ENCODE assay signal across 1 cellular context in genomic region chr4:176001171-176002006, GRCh38.
TF ChIP-seq lines count a peak whose summit lies in the region.

No MANE protein-coding gene starts in this region.

TF ChIP-seq in WTC11, 78 proteins besides CTCF, POLR2A, EP300 and RAD21 (continued from another document):
- no peak; the same call in 1 of the 2 replicates for TF ChIP-seq AFF4 (CRISPR knock-in tag; IDR thresholded peaks at IDR 0.05; ENCODE audit: borderline replicate concordance)
- TF ChIP-seq ERG (CRISPR knock-in tag; IDR thresholded peaks at IDR 0.05) = no peak
- no peak for TF ChIP-seq TP53 (CRISPR knock-in tag; IDR thresholded peaks at IDR 0.05)
- 0 out of 2 replicates have a peak, but pooled peaks have one; percentile 16 for TF ChIP-seq ZBTB43 (CRISPR knock-in tag; IDR thresholded peaks at IDR 0.05)
- TF ChIP-seq ZSCAN18 (CRISPR knock-in tag; IDR thresholded peaks at IDR 0.05) = no peak
- TF ChIP-seq TEAD4 (CRISPR knock-in tag; IDR thresholded peaks at IDR 0.05) = peak; percentile 5; the same call in 1 of the 2 replicates
- no peak for TF ChIP-seq NFATC4 (CRISPR knock-in tag; IDR thresholded peaks at IDR 0.05)
- TF ChIP-seq E2F4 (CRISPR knock-in tag; IDR thresholded peaks at IDR 0.05; ENCODE audit: borderline replicate concordance, low read depth) = no peak
- TF ChIP-seq HMGA2 (CRISPR knock-in tag; IDR thresholded peaks at IDR 0.05) = no peak
- TF ChIP-seq ZNF138 (CRISPR knock-in tag; conservative IDR thresholded peaks at IDR 0.05) = 0 out of 2 replicates have a peak, but pooled peaks have one; percentile 64
- no peak for TF ChIP-seq ZBTB21 (CRISPR knock-in tag; IDR thresholded peaks at IDR 0.05; ENCODE audit: borderline replicate concordance)
- TF ChIP-seq CREM (CRISPR knock-in tag; IDR thresholded peaks at IDR 0.05) = no peak
- no peak for TF ChIP-seq OVOL2 (CRISPR knock-in tag; IDR thresholded peaks at IDR 0.05; ENCODE audit: borderline replicate concordance)
- 0 out of 2 replicates have a peak, but pooled peaks have one; percentile 33 for TF ChIP-seq ZNF281 (CRISPR knock-in tag; IDR thresholded peaks at IDR 0.05)
- TF ChIP-seq KAT7 (CRISPR knock-in tag; IDR thresholded peaks at IDR 0.05; ENCODE audit: borderline replicate concordance) = 0 out of 2 replicates have a peak, but pooled peaks have one; percentile 72
- TF ChIP-seq PRDM15 (CRISPR knock-in tag; IDR thresholded peaks at IDR 0.05) = peak; percentile 90
TF ChIP-seq in WTC11: peak in this region for 9.
